Comparison of ENCODE assay signal across 3 cellular contexts in the genomic region with DNA sequence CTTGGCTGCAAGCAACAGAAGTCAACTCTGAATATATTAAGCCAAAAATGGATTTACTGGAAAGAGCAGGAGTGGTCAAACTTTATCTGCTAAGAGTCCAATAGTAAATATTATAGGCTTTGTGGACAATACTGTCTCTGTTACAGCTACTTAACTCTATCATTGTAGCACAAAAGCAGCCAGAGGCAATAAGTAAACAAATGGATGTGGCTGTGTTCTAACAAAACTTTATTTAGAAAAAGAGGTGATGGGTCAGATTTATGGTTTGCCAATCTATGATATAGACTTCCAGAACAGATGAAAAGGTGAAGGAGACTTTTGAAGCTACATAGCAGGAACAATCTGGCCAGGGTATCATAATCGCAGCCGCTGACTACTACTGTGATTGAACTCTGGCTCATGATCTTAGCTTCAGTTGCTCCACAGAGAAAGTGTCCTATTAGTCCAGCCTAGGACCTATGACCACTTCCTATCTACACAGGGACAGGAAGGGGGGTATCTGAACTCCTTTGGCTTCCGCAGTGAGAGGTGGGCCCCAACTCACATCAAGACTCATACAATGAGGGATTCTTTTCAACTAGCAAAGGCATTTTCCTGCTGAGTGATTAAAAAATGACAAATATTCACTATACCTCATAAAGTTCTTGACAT.
"Had no signal": no experiment of that assay in that cellular context is flagged by ENCODE, and none has a peak within 500 bp of the region (broad histone marks: within the 10 kb centered on the region; RNA-seq: fewer than 3 reads in every experiment).

No MANE protein-coding gene starts in this region.

- DNase-seq: H9, HCEC 1CT, KBM-7 had no signal
